Comparison of ENCODE assay signal across 23 cellular contexts in the genomic region with DNA sequence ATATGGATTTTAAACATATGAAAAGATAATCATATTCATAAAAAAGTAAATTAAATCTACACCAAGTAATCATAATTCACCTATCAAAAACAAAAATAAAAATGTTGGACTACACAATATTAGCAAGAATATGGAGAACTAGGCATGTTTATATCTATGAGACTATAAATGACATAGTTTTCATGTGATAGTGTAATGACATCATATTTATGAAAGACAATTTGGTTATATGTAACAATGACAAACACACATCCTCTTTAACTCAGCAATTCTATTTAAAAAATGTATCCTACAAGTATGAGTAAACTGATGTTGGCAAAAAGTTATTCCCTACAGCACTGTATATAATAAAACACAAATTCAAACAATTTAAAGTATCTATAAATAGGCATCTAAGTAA.
DNase-seq lines count a peak whose midpoint lies in the region; ATAC-seq, FAIRE-seq and TF ChIP-seq lines count a peak whose summit lies in the region.
"Had no signal": no experiment of that assay in that cellular context is flagged by ENCODE, and none has a peak within 500 bp of the region (broad histone marks: within the 10 kb centered on the region; RNA-seq: fewer than 3 reads in every experiment).

No MANE protein-coding gene starts in this region.

- H3K4me1 ChIP-seq in HEK293 (ENCODE audit: control insufficient read depth, insufficient read depth, low read length) (no peaks in the 10 kb centered on the region), small intestine (ENCODE audit: control insufficient read depth in 2 of 2, insufficient read depth in 1 of 2, low read depth in 1 of 2, low read length in 1 of 2) (no peaks in the 10 kb centered on the region)
- H3K4me1 ChIP-seq: A549, Caco-2 had no signal

- H3K4me3 Mint-ChIP-seq in glutamatergic neuron (ENCODE audit: unreplicated experiment) = no peak overlapping the region
- no peak overlapping the region for H3K4me3 Mint-ChIP-seq in CD4-positive, alpha-beta T cell
- H3K4me3 Mint-ChIP-seq: B cell; CD14-positive monocyte; CD4-positive, CD25-positive, alpha-beta regulatory T cell; CD8-positive, alpha-beta T cell had no signal

- no peak overlapping the region for H3K27ac Mint-ChIP-seq in glutamatergic neuron (ENCODE audit: unreplicated experiment)
- no peak overlapping the region for H3K27ac Mint-ChIP-seq in CD4-positive, alpha-beta T cell
- H3K27ac Mint-ChIP-seq: B cell; CD14-positive monocyte; CD4-positive, CD25-positive, alpha-beta regulatory T cell; CD8-positive, alpha-beta T cell had no signal

- POLR2A ChIA-PET in HEK293 (lab: Yijun Ruan, JAX) = no interaction called here
- POLR2A ChIA-PET in CD4-positive, alpha-beta T cell (lab: Charles Lee) = no interaction called here

- no peak for ATAC-seq in CD4-positive, alpha-beta T cell (ENCODE audit: poor library complexity)
- ATAC-seq: A549; CD8-positive, alpha-beta T cell had no signal

- no peak overlapping the region for H3K4me3 ChIP-seq in HEK293 (ENCODE audit: low read depth, low read length)
- no peak overlapping the region for H3K4me3 ChIP-seq in small intestine (ENCODE audit: low read depth in 1 of 2, low read length in 2 of 2)
- H3K4me3 ChIP-seq: A549; BLaER1 treated with 17β-estradiol and CSF1 and Interleukin-3, amounts not matched to agents 10 nM and 100 nM had no signal

- no peak overlapping the region for H3K27ac ChIP-seq in HEK293 (ENCODE audit: extremely low read depth, low read depth, low read length)
- H3K27ac ChIP-seq in small intestine (ENCODE audit: low read depth in 1 of 2, low read length in 1 of 2) = no peak overlapping the region
- H3K27ac ChIP-seq in CD4-positive, alpha-beta T cell (ENCODE audit: low read depth, low read length) = no peak overlapping the region
- H3K27ac ChIP-seq: A549; BLaER1 treated with 17β-estradiol and CSF1 and Interleukin-3, amounts not matched to agents 10 nM and 100 nM had no signal

- H3K4me1 Mint-ChIP-seq in glutamatergic neuron (ENCODE audit: low read depth, unreplicated experiment) = peaks cover 6% of the 10 kb centered on the region
- H3K4me1 Mint-ChIP-seq in CD4-positive, alpha-beta T cell (ENCODE audit: low read depth) = no peaks in the 10 kb centered on the region
- H3K4me1 Mint-ChIP-seq: B cell; CD14-positive monocyte; CD4-positive, CD25-positive, alpha-beta regulatory T cell had no signal

- DNase-seq in small intestine (no peak), glutamatergic neuron (no peak)
- DNase-seq in stimulated activated naive CD4-positive, alpha-beta T cell (lab: John Stamatoyannopoulos, UW) = no peak
- DNase-seq in CD4-positive, alpha-beta T cell = no peak
- DNase-seq: 8988T; AML-193; Caco-2; Calu3; CD4-positive, CD25-positive, alpha-beta regulatory T cell; CD8-positive, alpha-beta T cell; DMS79 treated with DMSO at 0.1 percent for 48 hours; GF-D8 had no signal

- no peaks in the 10 kb centered on the region for H3K27me3 ChIP-seq in small intestine (ENCODE audit: control insufficient read depth in 2 of 2, insufficient read depth in 2 of 2, low read length in 2 of 2)
- no peaks in the 10 kb centered on the region for H3K27me3 ChIP-seq in CD4-positive, alpha-beta T cell (ENCODE audit: control insufficient read depth, insufficient read depth, low read length)
- H3K27me3 ChIP-seq: BLaER1 treated with 17β-estradiol and CSF1 and Interleukin-3, amounts not matched to agents 10 nM and 100 nM had no signal

- no peaks in the 10 kb centered on the region for H3K36me3 ChIP-seq in HEK293 (ENCODE audit: control insufficient read depth in 2 of 2, insufficient read depth in 1 of 2, low read length in 2 of 2)
- no peaks in the 10 kb centered on the region for H3K36me3 ChIP-seq in small intestine (ENCODE audit: control insufficient read depth in 2 of 2, insufficient read depth in 2 of 2, low read length in 2 of 2)
- H3K36me3 ChIP-seq: BLaER1 treated with 17β-estradiol and CSF1 and Interleukin-3, amounts not matched to agents 10 nM and 100 nM had no signal

- H3K9me3 ChIP-seq in HEK293 (ENCODE audit: control insufficient read depth, insufficient read depth, low read depth, low read length) (no peaks in the 10 kb centered on the region), small intestine (ENCODE audit: control insufficient read depth, low read depth) (no peaks in the 10 kb centered on the region)
- no peaks in the 10 kb centered on the region for H3K9me3 ChIP-seq in CD4-positive, alpha-beta T cell (ENCODE audit: control insufficient read depth, low read length)
- H3K9me3 ChIP-seq: A549; BLaER1 treated with 17β-estradiol and CSF1 and Interleukin-3, amounts not matched to agents 10 nM and 100 nM; Caco-2 had no signal

- H3K9me3 Mint-ChIP-seq in glutamatergic neuron (ENCODE audit: unreplicated experiment) = peaks cover 5% of the 10 kb centered on the region
- peaks cover 5% of the 10 kb centered on the region for H3K9me3 Mint-ChIP-seq in CD4-positive, alpha-beta T cell

- peak; percentile 29 for FAIRE-seq in A204.1 (lab: Jason Lieb, UNC)
- FAIRE-seq in islet of Langerhans (lab: Jason Lieb, UNC) = peak; percentile 76
- peak; percentile 10 for FAIRE-seq in small intestine (lab: Jason Lieb, UNC)
- FAIRE-seq: A549, D721Med, G401.6, GM12891, GM19239 had no signal

- intact Hi-C loops in CD4-positive, alpha-beta T cell (cut with DNase I, micrococcal nuclease) = no loop called here

- peaks cover 3% of the 10 kb centered on the region for H3K27me3 Mint-ChIP-seq in glutamatergic neuron (ENCODE audit: unreplicated experiment)
- no peaks in the 10 kb centered on the region for H3K27me3 Mint-ChIP-seq in CD4-positive, alpha-beta T cell
- H3K27me3 Mint-ChIP-seq: B cell; CD4-positive, CD25-positive, alpha-beta regulatory T cell had no signal

- no peak for TF ChIP-seq CTCF in HEK293 (tag by site-specific recombination; IDR thresholded peaks at IDR 0.05)
- TF ChIP-seq CTCF in glutamatergic neuron (IDR thresholded peaks at IDR 0.05; ENCODE audit: partially characterized antibody, unreplicated experiment) = no peak
- no peak for TF ChIP-seq CTCF in CD4-positive, alpha-beta T cell (IDR thresholded peaks at IDR 0.05)

- H3K36me3 Mint-ChIP-seq in glutamatergic neuron (ENCODE audit: unreplicated experiment) = no peaks in the 10 kb centered on the region
- H3K36me3 Mint-ChIP-seq in CD4-positive, alpha-beta T cell (ENCODE audit: low read depth) = no peaks in the 10 kb centered on the region
- H3K36me3 Mint-ChIP-seq: CD14-positive monocyte; CD4-positive, CD25-positive, alpha-beta regulatory T cell; CD8-positive, alpha-beta T cell had no signal

- CTCF ChIA-PET in HEK293 (lab: Yijun Ruan, JAX) = no interaction called here
- CTCF ChIA-PET in CD4-positive, alpha-beta T cell (lab: Charles Lee) = no interaction called here

TF ChIP-seq in HEK293, 187 proteins besides CTCF, POLR2A, EP300 and RAD21:
- no peak for TF ChIP-seq TCF7L2 (IDR thresholded peaks at IDR 0.05; ENCODE audit: borderline replicate concordance, low read depth, low read length)
- TF ChIP-seq, protein P1, sequence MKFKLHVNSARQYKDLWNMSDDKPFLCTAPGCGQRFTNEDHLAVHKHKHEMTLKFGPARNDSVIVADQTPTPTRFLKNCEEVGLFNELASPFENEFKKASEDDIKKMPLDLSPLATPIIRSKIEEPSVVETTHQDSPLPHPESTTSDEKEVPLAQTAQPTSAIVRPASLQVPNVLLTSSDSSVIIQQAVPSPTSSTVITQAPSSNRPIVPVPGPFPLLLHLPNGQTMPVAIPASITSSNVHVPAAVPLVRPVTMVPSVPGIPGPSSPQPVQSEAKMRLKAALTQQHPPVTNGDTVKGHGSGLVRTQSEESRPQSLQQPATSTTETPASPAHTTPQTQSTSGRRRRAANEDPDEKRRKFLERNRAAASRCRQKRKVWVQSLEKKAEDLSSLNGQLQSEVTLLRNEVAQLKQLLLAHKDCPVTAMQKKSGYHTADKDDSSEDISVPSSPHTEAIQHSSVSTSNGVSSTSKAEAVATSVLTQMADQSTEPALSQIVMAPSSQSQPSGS (tag by site-specific recombination; IDR thresholded peaks at IDR 0.05; ENCODE audit: low read depth) = peak; percentile 79
